ENCODE assay signal across 21 cellular contexts in genomic region chr3:151768393-151768930, GRCh38. TPM values are rescaled to one million over a fixed set of nuclear protein-coding genes. Genes with fewer than 3 reads are reported as not detected.
DNase-seq lines count a peak whose midpoint lies in the region; ATAC-seq and TF ChIP-seq lines count a peak whose summit lies in the region.
"Had no signal": no experiment of that assay in that cellular context is flagged by ENCODE, and none has a peak within 500 bp of the region (broad histone marks: within the 10 kb centered on the region; RNA-seq: fewer than 3 reads in every experiment).

No MANE protein-coding gene starts in this region.

- no peak overlapping the region for H2AFZ ChIP-seq in GM23338
- no peak overlapping the region for H2AFZ ChIP-seq in OCI-LY7 (ENCODE audit: low read length)

- H3K4me2 ChIP-seq in GM23338, result no peak overlapping the region
- no peak overlapping the region for H3K4me2 ChIP-seq in OCI-LY7 (ENCODE audit: low read length)

- H3K9me2 ChIP-seq in GM23338 (ENCODE audit: insufficient read depth) (no peaks in the 10 kb centered on the region), OCI-LY7 (ENCODE audit: insufficient read depth, low read length) (no peaks in the 10 kb centered on the region)

- CTCF ChIA-PET in A673 (lab: Charles Lee), result no interaction called here
- CTCF ChIA-PET in OCI-LY7 (lab: Charles Lee; ENCODE audit: unreplicated experiment), result no interaction called here

- H3K9me3 ChIP-seq in A673 (ENCODE audit: low read depth, low read length, poor library complexity, severe bottlenecking) (peaks cover 2% of the 10 kb centered on the region), SJSA1 (replicated peaks) (no peaks in the 10 kb centered on the region), OCI-LY7 (ENCODE audit: low read length) (no peaks in the 10 kb centered on the region)

- H3K4me3 Mint-ChIP-seq in GM23338 (no peak overlapping the region), nephron progenitor cell (no peak overlapping the region)
- H3K4me3 Mint-ChIP-seq: T-helper 1 cell treated with Interleukin-12 subunit alpha and Interleukin-12 subunit beta and Interleukin-4 antibody, amounts not matched to agents 30 μg/mL and 1 μg/mL, for 36 hours had no signal

- H3K79me2 ChIP-seq in GM23338 (replicated peaks; ENCODE audit: insufficient read depth), result no peaks in the 10 kb centered on the region
- H3K79me2 ChIP-seq in OCI-LY7 (ENCODE audit: insufficient read depth, low read depth, low read length), result no peaks in the 10 kb centered on the region

- intact Hi-C loops in A673 (cut with micrococcal nuclease; ENCODE audit: unreplicated experiment) (loop anchor here (5.0 kb wide), 2 partner anchors 69 to 106 kb away; no protein-coding TSS in a partner anchor), OCI-LY7 (cut with micrococcal nuclease; ENCODE audit: unreplicated experiment) (no loop called here)

- H3K27ac Mint-ChIP-seq in GM23338 (peak overlapping the region; percentile 30; the same call in 1 of the 2 replicates), nephron progenitor cell (peak overlapping the region; percentile 26)
- H3K27ac Mint-ChIP-seq: T-helper 1 cell treated with Interleukin-12 subunit alpha and Interleukin-12 subunit beta and Interleukin-4 antibody, amounts not matched to agents 30 μg/mL and 1 μg/mL, for 36 hours had no signal

- POLR2A ChIA-PET in A673 (lab: Charles Lee; ENCODE audit: low non-redundant PET), result no interaction called here
- POLR2A ChIA-PET in OCI-LY7 (lab: Charles Lee), result interaction anchor here (0.7 to 1.0 kb wide), 2 partner anchors 16 to 152 kb away, joined by 3 to 4 read pairs; no protein-coding TSS in a partner anchor

- no peak overlapping the region for H3K4me3 ChIP-seq in A673 (ENCODE audit: low read depth, low read length, poor library complexity, severe bottlenecking)
- H3K4me3 ChIP-seq in GM23338, result no peak overlapping the region
- no peak overlapping the region for H3K4me3 ChIP-seq in SJSA1
- H3K4me3 ChIP-seq in OCI-LY7 (ENCODE audit: low read depth, low read length, poor library complexity, severe bottlenecking), result no peak overlapping the region
- H3K4me3 ChIP-seq: GM12878 had no signal

- no TSS peak for BruUV-seq in A673 (replicated peaks; lab: Mats Ljungman, UMichigan)
- BruUV-seq in OCI-LY7 (replicated peaks; lab: Mats Ljungman, UMichigan), result no TSS peak

- H4K20me1 ChIP-seq in GM23338 (replicated peaks; ENCODE audit: insufficient read depth) (no peaks in the 10 kb centered on the region), OCI-LY7 (ENCODE audit: insufficient read depth, low read length) (no peaks in the 10 kb centered on the region)

- H3K36me3 ChIP-seq in A673 (ENCODE audit: insufficient read depth, low read length, poor library complexity, severe bottlenecking) (no peaks in the 10 kb centered on the region), GM23338 (ENCODE audit: insufficient read depth) (no peaks in the 10 kb centered on the region), SJSA1 (no peaks in the 10 kb centered on the region), OCI-LY7 (ENCODE audit: insufficient read depth, low read length) (no peaks in the 10 kb centered on the region)

- H3K27me3 ChIP-seq in A673 (replicated peaks; ENCODE audit: insufficient read depth, low read depth, low read length, poor library complexity) (no peaks in the 10 kb centered on the region), GM23338 (ENCODE audit: insufficient read depth) (no peaks in the 10 kb centered on the region), SJSA1 (replicated peaks) (no peaks in the 10 kb centered on the region)

- H3K27me3 Mint-ChIP-seq in GM23338 (ENCODE audit: insufficient read depth, low read depth, poor library complexity), result no peaks in the 10 kb centered on the region
- H3K27me3 Mint-ChIP-seq in nephron progenitor cell (ENCODE audit: low read depth, poor library complexity), result no peaks in the 10 kb centered on the region

- H3F3A ChIP-seq in GM23338 (replicated peaks; ENCODE audit: low read depth), result no peaks in the 10 kb centered on the region

- H3K9me3 Mint-ChIP-seq in GM23338 (no peaks in the 10 kb centered on the region), nephron progenitor cell (no peaks in the 10 kb centered on the region)
- H3K9me3 Mint-ChIP-seq: T-helper 1 cell treated with Interleukin-12 subunit alpha and Interleukin-12 subunit beta and Interleukin-4 antibody, amounts not matched to agents 30 μg/mL and 1 μg/mL, for 36 hours had no signal

- peak; percentile 35 for DNase-seq in A673 (ENCODE audit: low spot score)
- DNase-seq in GM23338 (ENCODE audit: low spot score), result no peak
- no peak for DNase-seq in SJSA1 (ENCODE audit: low read depth in 1 of 2, low spot score in 2 of 2)
- DNase-seq in nephron progenitor cell, result no peak
- DNase-seq in SW480 (ENCODE audit: low spot score), result no peak
- no peak for DNase-seq in LoVo (ENCODE audit: low spot score)
- DNase-seq in OCI-LY7 (ENCODE audit: low spot score), result no peak
- DNase-seq: C1 segment of cervical spinal cord, COR-L47, HCEC 1CT, NCI-H1105, NCI-H1930, NCI-H2171 treated with DMSO at 0.1 percent for 48 hours, NCI-H510A had no signal

- H3K4me1 ChIP-seq in A673 (ENCODE audit: insufficient read depth, low read length, poor library complexity, severe bottlenecking), result peaks cover 62% of the 10 kb centered on the region
- H3K4me1 ChIP-seq in GM23338 (ENCODE audit: insufficient read depth), result no peaks in the 10 kb centered on the region
- H3K4me1 ChIP-seq in SJSA1 (replicated peaks), result peaks cover 39% of the 10 kb centered on the region
- no peaks in the 10 kb centered on the region for H3K4me1 ChIP-seq in OCI-LY7 (ENCODE audit: insufficient read depth, low read length, poor library complexity, severe bottlenecking)

- TF ChIP-seq CTCF in A673 (conservative IDR thresholded peaks at IDR 0.05; ENCODE audit: low read depth, low read length) (no peak), GM23338 (conservative IDR thresholded peaks at IDR 0.05; ENCODE audit: low read depth in 2 of 2) (no peak), nephron progenitor cell (IDR thresholded peaks at IDR 0.05) (no peak), OCI-LY7 (conservative IDR thresholded peaks at IDR 0.05; ENCODE audit: low read length) (no peak)

- ATAC-seq in GM23338 (no peak), HG03342 (IDR thresholded peaks at IDR 0.05; ENCODE audit: unreplicated experiment) (no peak)
- ATAC-seq: GM12878 had no signal

- H3K27ac ChIP-seq in A673 (ENCODE audit: low read depth, low read length, poor library complexity, severe bottlenecking), result peak overlapping the region; percentile 83
- H3K27ac ChIP-seq in GM23338 (ENCODE audit: low read depth), result no peak overlapping the region
- peak overlapping the region; percentile 76; the same call in 1 of the 2 replicates for H3K27ac ChIP-seq in SJSA1
- no peak overlapping the region for H3K27ac ChIP-seq in OCI-LY7 (ENCODE audit: low read depth, low read length, poor library complexity, severe bottlenecking)
- H3K27ac ChIP-seq: RWPE1 had no signal

- no peaks in the 10 kb centered on the region for H3K4me1 Mint-ChIP-seq in GM23338
- peaks cover 5% of the 10 kb centered on the region for H3K4me1 Mint-ChIP-seq in nephron progenitor cell

- no peaks in the 10 kb centered on the region for H3K36me3 Mint-ChIP-seq in GM23338 (ENCODE audit: low read depth)
- H3K36me3 Mint-ChIP-seq in nephron progenitor cell (ENCODE audit: low read depth), result no peaks in the 10 kb centered on the region

TF ChIP-seq in GM23338, 12 proteins besides CTCF, POLR2A, EP300 and RAD21 (continues in another document):
- TF ChIP-seq STAT1 (IDR thresholded peaks at IDR 0.05; ENCODE audit: unreplicated experiment), result no peak
- TF ChIP-seq EZH2 (IDR thresholded peaks at IDR 0.05; ENCODE audit: low read depth, unreplicated experiment), result no peak
- TF ChIP-seq CREB1 (CRISPR knock-in tag; IDR thresholded peaks at IDR 0.05; ENCODE audit: low read depth), result no peak

RNA-seq across cellular contexts. Expression of gene AADACL2, which starts 34.7 kb away (rescaled TPM):
- not detected in 2 replicates for total RNA-seq in A673 (2021)
- not detected in 2 replicates for total RNA-seq in GM23338 (2014; rRNA removed; shearing (Covaris generic))
- polyA plus RNA-seq in GM23338 (2016; fragmentation: Nextera tagmentation; extraction: Ambion mirVana), result not detected in 2 replicates
- not detected in 2 replicates for total RNA-seq in SJSA1 (2014; rRNA removed; shearing (Covaris generic))
- not detected in 2 replicates for total RNA-seq in OCI-LY7 (2014; rRNA removed; shearing (Covaris generic))
- not detected in 2 replicates for total RNA-seq in OCI-LY7 (2022)
- total RNA-seq: GM12878, HT1080, MCF 10A, SK-MEL-5 had no signal
- polyA plus RNA-seq: GM12878 had no signal

RNA-seq across cellular contexts. Expression of gene AADAC, which starts 45.5 kb away (rescaled TPM):
- total RNA-seq in A673 (2021), result 0.43 TPM in 1 of 2 replicates, not detected in the other
- total RNA-seq in GM23338 (2014; rRNA removed; shearing (Covaris generic)), result not detected in 2 replicates
- polyA plus RNA-seq in GM23338 (2016; fragmentation: Nextera tagmentation; extraction: Ambion mirVana), result not detected in 2 replicates
- 0.34 TPM in 2 replicates for total RNA-seq in SJSA1 (2014; rRNA removed; shearing (Covaris generic))
- total RNA-seq in OCI-LY7 (2014; rRNA removed; shearing (Covaris generic)), result not detected in 2 replicates
- not detected in 2 replicates for total RNA-seq in OCI-LY7 (2022)
- total RNA-seq: HT1080, MCF 10A, SK-MEL-5 had no signal
- polyA plus RNA-seq: GM12878 had no signal

Comparison
In these comparisons a context has a peak if more than half of its experiments do, and no peak if none do; other contexts are left out.
1. H3K27ac ChIP-seq: peak in A673 (single experiment) and SJSA1 (single experiment); none in GM23338 (single experiment) and OCI-LY7 (single experiment).